ENCODE assay signal across 20 cellular contexts in the genomic region with DNA sequence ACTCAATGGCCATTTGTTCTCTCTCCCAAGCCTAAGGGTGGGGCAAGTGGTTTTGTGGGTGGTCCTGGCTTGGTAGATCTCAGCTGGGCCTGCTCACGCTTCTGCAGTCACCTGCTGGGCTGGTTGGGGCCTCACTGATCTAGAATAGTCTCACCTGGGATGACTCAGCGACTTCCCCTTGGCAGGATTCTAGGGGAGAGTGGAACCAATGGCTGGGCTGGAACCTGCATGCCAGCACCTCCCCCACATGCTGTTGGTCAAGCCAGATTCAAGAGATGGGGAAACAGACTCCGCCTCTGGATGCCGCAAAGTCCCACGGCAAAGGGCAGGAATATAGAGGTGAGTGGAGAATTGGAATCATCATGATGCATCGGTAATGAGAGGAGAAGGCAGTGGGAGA.
DNase-seq lines count a peak whose midpoint lies in the region; ATAC-seq, FAIRE-seq and TF ChIP-seq lines count a peak whose summit lies in the region.
"Had no signal": no experiment of that assay in that cellular context is flagged by ENCODE, and none has a peak within 500 bp of the region (broad histone marks: within the 10 kb centered on the region; RNA-seq: fewer than 3 reads in every experiment).

No MANE protein-coding gene starts in this region.

- H3K36me3 Mint-ChIP-seq in CD4-positive, alpha-beta T cell (ENCODE audit: low read depth) = no peaks in the 10 kb centered on the region
- no peaks in the 10 kb centered on the region for H3K36me3 Mint-ChIP-seq in GM23338 (ENCODE audit: low read depth)

- no peaks in the 10 kb centered on the region for H4K20me1 ChIP-seq in GM23338 (replicated peaks; ENCODE audit: insufficient read depth)
- no peaks in the 10 kb centered on the region for H4K20me1 ChIP-seq in PC-3 (ENCODE audit: low read length)

- no peak for TF ChIP-seq POLR2A in GM12891 (IDR thresholded peaks at IDR 0.05; ENCODE audit: low read depth, low read length)

- DNase-seq in CD4-positive, alpha-beta T cell = no peak
- DNase-seq in GM23338 (ENCODE audit: low spot score) (peak; percentile 12), PC-3 (peak; percentile 2), iPS DF 4.7 (ENCODE audit: extremely low read depth, low spot score) (peak; percentile 14), GM12891 (ENCODE audit: insufficient read length, low spot score) (no peak), posterior cingulate gyrus (no peak), T-helper 1 cell (no peak)
- DNase-seq: COR-L47; DMS153; EL; HFFc6; NCI-H1417 treated with DMSO at 0.1 percent for 48 hours; NCI-H1930; NCI-H446 treated with DMSO at 0.1 percent for 48 hours; NK-92 treated with Interleukin-12 subunit alpha and Interleukin-12 subunit beta, amount 100 ng/mL, for 24 hours; Right ventricle myocardium superior; SW 1271 had no signal

- H3K4me1 ChIP-seq in GM23338 (ENCODE audit: insufficient read depth) (no peaks in the 10 kb centered on the region), PC-3 (ENCODE audit: insufficient read depth, low read length) (no peaks in the 10 kb centered on the region)
- H3K4me1 ChIP-seq: A549 had no signal

- H3K4me2 ChIP-seq in GM23338 (no peak overlapping the region), PC-3 (ENCODE audit: low read length) (no peak overlapping the region)
- H3K4me2 ChIP-seq: A549 had no signal

- H3K9me2 ChIP-seq in GM23338 (ENCODE audit: insufficient read depth) (peaks cover 22% of the 10 kb centered on the region), PC-3 (replicated peaks; ENCODE audit: low read length) (no peaks in the 10 kb centered on the region)

- H3K36me3 ChIP-seq in GM23338 (ENCODE audit: insufficient read depth) = no peaks in the 10 kb centered on the region
- no peaks in the 10 kb centered on the region for H3K36me3 ChIP-seq in PC-3 (ENCODE audit: low read depth, low read length)

- no peak overlapping the region for H3K9ac ChIP-seq in PC-3 (ENCODE audit: low read length)

- POLR2A ChIA-PET in CD4-positive, alpha-beta T cell (lab: Charles Lee) = no interaction called here
- POLR2A ChIA-PET in PC-3 (lab: Charles Lee; ENCODE audit: unreplicated experiment) = no interaction called here

- no peaks in the 10 kb centered on the region for H3K27me3 ChIP-seq in CD4-positive, alpha-beta T cell (ENCODE audit: control insufficient read depth, insufficient read depth, low read length)
- H3K27me3 ChIP-seq in GM23338 (ENCODE audit: insufficient read depth) (no peaks in the 10 kb centered on the region), PC-3 (ENCODE audit: low read length) (peaks cover 26% of the 10 kb centered on the region)

- no peak overlapping the region for H3K4me3 Mint-ChIP-seq in CD4-positive, alpha-beta T cell
- H3K4me3 Mint-ChIP-seq in GM23338 = no peak overlapping the region
- H3K4me3 Mint-ChIP-seq: HFFc6 had no signal

- intact Hi-C loops in CD4-positive, alpha-beta T cell (cut with DNase I, micrococcal nuclease) = no loop called here
- intact Hi-C loops in PC-3 (cut with micrococcal nuclease) (no loop called here), posterior cingulate gyrus (cut with DNase I) (no loop called here)

- no peaks in the 10 kb centered on the region for H3K27me3 Mint-ChIP-seq in CD4-positive, alpha-beta T cell
- no peaks in the 10 kb centered on the region for H3K27me3 Mint-ChIP-seq in GM23338 (ENCODE audit: insufficient read depth, low read depth, poor library complexity)

- BruUV-seq in PC-3 (replicated peaks; lab: Mats Ljungman, UMichigan) = no TSS peak

- H3F3A ChIP-seq in GM23338 (replicated peaks; ENCODE audit: low read depth) (no peaks in the 10 kb centered on the region), PC-3 (ENCODE audit: low read length, unreplicated experiment) (no peaks in the 10 kb centered on the region)

- no peak for TF ChIP-seq CTCF in CD4-positive, alpha-beta T cell (IDR thresholded peaks at IDR 0.05)
- TF ChIP-seq CTCF in GM23338 (conservative IDR thresholded peaks at IDR 0.05; ENCODE audit: low read depth in 2 of 2) (no peak), PC-3 (conservative IDR thresholded peaks at IDR 0.05; ENCODE audit: low read depth, low read length) (no peak)

- no peaks in the 10 kb centered on the region for H3K9me3 ChIP-seq in CD4-positive, alpha-beta T cell (ENCODE audit: control insufficient read depth, low read length)
- no peaks in the 10 kb centered on the region for H3K9me3 ChIP-seq in PC-3 (ENCODE audit: low read length)
- H3K9me3 ChIP-seq: A549 had no signal

- ATAC-seq in CD4-positive, alpha-beta T cell (ENCODE audit: poor library complexity) = no peak
- no peak; the same call in 2 of the 3 replicates for ATAC-seq in GM23338
- ATAC-seq in PC-3 = no peak
- ATAC-seq in HG03280 (IDR thresholded peaks at IDR 0.05; ENCODE audit: unreplicated experiment) = no peak
- ATAC-seq: A549 had no signal

- peaks cover 43% of the 10 kb centered on the region for H3K4me1 Mint-ChIP-seq in CD4-positive, alpha-beta T cell (ENCODE audit: low read depth)
- no peaks in the 10 kb centered on the region; the same call in 2 of the 3 replicates for H3K4me1 Mint-ChIP-seq in GM23338

- no peak overlapping the region; the same call in 1 of the 2 replicates for H2AFZ ChIP-seq in GM23338
- H2AFZ ChIP-seq in PC-3 (ENCODE audit: low read length) = no peak overlapping the region

- no peak for FAIRE-seq in GM12891 (lab: Jason Lieb, UNC)
- FAIRE-seq: A549 had no signal

- H3K79me2 ChIP-seq in GM23338 (replicated peaks; ENCODE audit: insufficient read depth) (no peaks in the 10 kb centered on the region), PC-3 (ENCODE audit: low read length) (no peaks in the 10 kb centered on the region)

- peaks cover 7% of the 10 kb centered on the region for H3K9me3 Mint-ChIP-seq in CD4-positive, alpha-beta T cell
- H3K9me3 Mint-ChIP-seq in GM23338 = no peaks in the 10 kb centered on the region

- peak overlapping the region; percentile 74 for H3K27ac Mint-ChIP-seq in CD4-positive, alpha-beta T cell
- peak overlapping the region; percentile 36; the same call in 1 of the 2 replicates for H3K27ac Mint-ChIP-seq in GM23338
- H3K27ac Mint-ChIP-seq: HFFc6 had no signal

- no peak overlapping the region for H3K4me3 ChIP-seq in GM23338
- H3K4me3 ChIP-seq in PC-3 (ENCODE audit: low read length) = no peak overlapping the region
- H3K4me3 ChIP-seq: A549 had no signal

- H3K27ac ChIP-seq in CD4-positive, alpha-beta T cell (ENCODE audit: low read depth, low read length) = no peak overlapping the region
- no peak overlapping the region for H3K27ac ChIP-seq in GM23338 (ENCODE audit: low read depth)
- H3K27ac ChIP-seq in PC-3 (ENCODE audit: low read length) = no peak overlapping the region
- H3K27ac ChIP-seq: A549, C4-2B had no signal

- CTCF ChIA-PET in CD4-positive, alpha-beta T cell (lab: Charles Lee) = interaction anchor here (0.8 kb wide), 1 partner anchor 44 kb away, joined by 3 read pairs; no protein-coding TSS in a partner anchor
- CTCF ChIA-PET in PC-3 (lab: Charles Lee) = no interaction called here

TF ChIP-seq in GM23338, 12 proteins besides CTCF, POLR2A, EP300 and RAD21 (continues in another document):
- TF ChIP-seq ZNF331 (CRISPR knock-in tag; IDR thresholded peaks at IDR 0.05; ENCODE audit: low read depth) = no peak
- no peak for TF ChIP-seq STAT1 (IDR thresholded peaks at IDR 0.05; ENCODE audit: unreplicated experiment)
- no peak for TF ChIP-seq JUNB (IDR thresholded peaks at IDR 0.05; ENCODE audit: unreplicated experiment)
- no peak for TF ChIP-seq NANOG (IDR thresholded peaks at IDR 0.05; ENCODE audit: borderline replicate concordance)
- TF ChIP-seq CREB1 (CRISPR knock-in tag; IDR thresholded peaks at IDR 0.05; ENCODE audit: low read depth) = no peak

TF ChIP-seq in GM12891, 5 proteins besides CTCF, POLR2A, EP300 and RAD21:
- TF ChIP-seq PAX5 (IDR thresholded peaks at IDR 0.05; ENCODE audit: insufficient read depth, low read length, severe bottlenecking) (no peak), TAF1 (IDR thresholded peaks at IDR 0.05; ENCODE audit: low read depth, low read length) (no peak), POU2F2 (IDR thresholded peaks at IDR 0.05; ENCODE audit: low read depth, low read length) (no peak), SPI1 (IDR thresholded peaks at IDR 0.05; ENCODE audit: low read depth, low read length) (no peak), POLR2AphosphoS5 (IDR thresholded peaks at IDR 0.05; ENCODE audit: low read depth, low read length) (no peak)
TF ChIP-seq in GM12891: peak in this region for 0.

Comparison
In these comparisons a context has a peak if more than half of its experiments do, and no peak if none do; other contexts are left out.
1. DNase-seq: peak in GM23338 (single experiment), PC-3 (single experiment) and iPS DF 4.7 (single experiment); none in CD4-positive, alpha-beta T cell (0 of 10), GM12891 (single experiment), posterior cingulate gyrus (0 of 10) and T-helper 1 cell (0 of 5).